Comparison of ENCODE assay signal across 13 cellular contexts in the genomic region with DNA sequence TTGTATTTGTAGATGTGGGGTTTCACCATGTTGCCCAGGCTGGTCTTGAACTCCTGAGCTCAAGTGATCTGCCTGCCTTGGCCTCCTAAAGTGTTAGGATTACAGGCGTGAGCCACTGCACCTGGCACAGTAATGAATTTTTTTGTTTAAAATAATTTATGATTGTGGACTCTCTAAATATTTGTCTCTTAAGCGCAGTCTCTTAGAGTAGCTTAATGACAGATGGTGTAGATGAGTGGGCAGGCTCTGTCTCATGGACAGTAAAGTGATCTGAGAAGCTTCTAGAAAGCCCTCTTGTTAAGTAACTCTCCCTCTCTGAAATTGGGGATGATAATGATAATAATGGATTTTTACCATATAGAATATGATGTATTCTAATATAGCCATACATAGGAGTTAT. TPM values are rescaled to one million over a fixed set of nuclear protein-coding genes. Genes with fewer than 3 reads are reported as not detected.
DNase-seq lines count a peak whose midpoint lies in the region; ATAC-seq and TF ChIP-seq lines count a peak whose summit lies in the region.
"Had no signal": no experiment of that assay in that cellular context is flagged by ENCODE, and none has a peak within 500 bp of the region (broad histone marks: within the 10 kb centered on the region; RNA-seq: fewer than 3 reads in every experiment).

No MANE protein-coding gene starts in this region.

- no peak for TF ChIP-seq CTCF in omental fat pad (IDR thresholded peaks at IDR 0.05)

- no peaks in the 10 kb centered on the region for H3K36me3 ChIP-seq in SK-N-MC (ENCODE audit: insufficient read depth, low read length)

- no peaks in the 10 kb centered on the region for H3K27me3 Mint-ChIP-seq in activated T-cell treated with anti-CD3 and anti-CD28 coated beads, Interleukin-2, amount 50 U/mL, for 4 hours (ENCODE audit: low read depth)

- H3K4me1 Mint-ChIP-seq in activated T-cell treated with anti-CD3 and anti-CD28 coated beads, Interleukin-2, amount 50 U/mL, for 4 hours (ENCODE audit: low read depth), result no peaks in the 10 kb centered on the region

- ATAC-seq in omental fat pad (ENCODE audit: low FRiP score), result no peak
- ATAC-seq in activated T-cell treated with anti-CD3 and anti-CD28 coated beads, Interleukin-2, amount 50 U/mL, for 4 hours, result no peak

- DNase-seq in D341Med (ENCODE audit: low spot score) (peak; percentile 29), DMS79 (lab: John Stamatoyannopoulos, UW) (peak; percentile 16), NCI-H524 (lab: John Stamatoyannopoulos, UW) (peak; percentile 81 to 96), SK-N-MC (ENCODE audit: low read depth, low spot score) (no peak), omental fat pad (ENCODE audit: low spot score) (no peak), SKM-1 (lab: John Stamatoyannopoulos, UW; ENCODE audit: unreplicated experiment) (no peak)
- no peak for DNase-seq in activated T-cell treated with anti-CD3 and anti-CD28 coated beads, Interleukin-2, amount 50 U/mL, for 4 hours
- DNase-seq: GOT3, IMR-90, Kasumi-1, NCI-H187, T-helper 1 cell had no signal

- H3K4me3 Mint-ChIP-seq in activated T-cell treated with anti-CD3 and anti-CD28 coated beads, Interleukin-2, amount 50 U/mL, for 4 hours, result no peak overlapping the region

- H3K9ac ChIP-seq in SK-N-MC (ENCODE audit: insufficient read length), result no peak overlapping the region
- H3K9ac ChIP-seq: BLaER1 had no signal

- peaks cover 3% of the 10 kb centered on the region for H3K36me3 Mint-ChIP-seq in activated T-cell treated with anti-CD3 and anti-CD28 coated beads, Interleukin-2, amount 50 U/mL, for 4 hours (ENCODE audit: insufficient read depth)

- H3K9me3 Mint-ChIP-seq in activated T-cell treated with anti-CD3 and anti-CD28 coated beads, Interleukin-2, amount 50 U/mL, for 4 hours, result no peaks in the 10 kb centered on the region

- 0 out of 2 replicates have a peak overlapping the region, but pooled peaks have one; percentile 34 for H3K27ac ChIP-seq in SK-N-MC
- H3K27ac ChIP-seq: BLaER1 had no signal

- no peak overlapping the region for H3K4me3 ChIP-seq in SK-N-MC
- H3K4me3 ChIP-seq: BLaER1 had no signal

- no peaks in the 10 kb centered on the region for H3K9me3 ChIP-seq in SK-N-MC (ENCODE audit: low read depth, low read length)
- H3K9me3 ChIP-seq: BLaER1 had no signal

RNA-seq across cellular contexts. Expression of a gene that starts 47.5 kb away (rescaled TPM):
- total RNA-seq in omental fat pad, result 1 to 10 TPM; 2.0 to 6.0 (median 4.8) TPM
- 1 to 10 TPM; 4.7 to 6.9 (median 6.7) TPM for total RNA-seq in activated T-cell treated with anti-CD3 and anti-CD28 coated beads, Interleukin-2, amount 50 U/mL, for 4 hours

RNA-seq across cellular contexts. Expression of a gene that starts 59.3 kb away (rescaled TPM):
- 100 to 1,000 TPM in 1 of 4 donors, 10 to 100 TPM in 3; 54.0 to 106 (median 59.9) TPM for total RNA-seq in omental fat pad
- 1 to 10 TPM; 4.7 to 7.8 (median 5.7) TPM for total RNA-seq in activated T-cell treated with anti-CD3 and anti-CD28 coated beads, Interleukin-2, amount 50 U/mL, for 4 hours

Comparison
In these comparisons a context has a peak if more than half of its experiments do, and no peak if none do; other contexts are left out.
1. DNase-seq: peak in D341Med (single experiment), DMS79 (single experiment) and NCI-H524 (2 of 2); none in SK-N-MC (single experiment), omental fat pad (single experiment), activated T-cell treated with anti-CD3 and anti-CD28 coated beads, Interleukin-2, amount 50 U/mL, for 4 hours (single experiment) and SKM-1 (single experiment).
2. RNA of a gene that starts 59.3 kb away (total RNA-seq): 54.0 to 106 TPM in omental fat pad; 4.7 to 7.8 TPM in activated T-cell treated with anti-CD3 and anti-CD28 coated beads, Interleukin-2, amount 50 U/mL, for 4 hours; every median in the first group is over 4 times any median in the second.